Comparison of ENCODE assay signal across 2 cellular contexts in genomic region chr7:98281757-98282652, GRCh38.
TF ChIP-seq lines count a peak whose summit lies in the region.

No MANE protein-coding gene starts in this region.

TF ChIP-seq in K562, 482 proteins besides CTCF, POLR2A, EP300 and RAD21:
- peak; percentile 54; the same call in 1 of the 2 replicates for TF ChIP-seq POLR2G (IDR thresholded peaks at IDR 0.05; ENCODE audit: low read depth, low read length)
- no peak for TF ChIP-seq NR2C2 (CRISPR knock-in tag; IDR thresholded peaks at IDR 0.05)
- TF ChIP-seq NR2C2 (tag; IDR thresholded peaks at IDR 0.05): 0 out of 2 replicates have a peak, but pooled peaks have one; percentile 9
- 0 out of 2 replicates have a peak, but pooled peaks have one; percentile 17 for TF ChIP-seq EP400 (IDR thresholded peaks at IDR 0.05)
- peak; percentile 35; the same call in 1 of the 2 replicates for TF ChIP-seq ZFX (CRISPR knock-in tag; IDR thresholded peaks at IDR 0.05)
- TF ChIP-seq CREB3L1 (IDR thresholded peaks at IDR 0.05; ENCODE audit: borderline replicate concordance, low read depth): no peak
- no peak for TF ChIP-seq ZNF76 (CRISPR knock-in tag; IDR thresholded peaks at IDR 0.05; ENCODE audit: borderline replicate concordance)
- TF ChIP-seq PCBP1 (IDR thresholded peaks at IDR 0.05; ENCODE audit: low read depth, low read length, poor library complexity, severe bottlenecking): no peak
- 0 out of 2 replicates have a peak, but pooled peaks have one; percentile 21 for TF ChIP-seq ZBTB40 (IDR thresholded peaks at IDR 0.05)
- no peak for TF ChIP-seq ZBTB40 (CRISPR knock-in tag; IDR thresholded peaks at IDR 0.05)
- TF ChIP-seq RBFOX2 (IDR thresholded peaks at IDR 0.05; ENCODE audit: low read depth, low read length): peak; percentile 60
- TF ChIP-seq ZNF639 (CRISPR knock-in tag; conservative IDR thresholded peaks at IDR 0.05 in 1 of 2, IDR thresholded peaks at IDR 0.05 in 1 of 2): 0 out of 4 replicates have a peak, but pooled peaks of 1 of the 2 experiments have one; percentile 6
- TF ChIP-seq TAF1 (IDR thresholded peaks at IDR 0.05; ENCODE audit: control insufficient read depth, extremely low read depth, insufficient read depth, low read length, severe bottlenecking): peak; percentile 3
- peak; percentile 30; the same call in 1 of the 2 replicates for TF ChIP-seq PHF8 (IDR thresholded peaks at IDR 0.05; ENCODE audit: borderline replicate concordance, low read length)
TF ChIP-seq in K562: peak in this region for 9.

TF ChIP-seq in HepG2, 621 proteins besides CTCF, POLR2A, EP300 and RAD21 (continues in another document):
- TF ChIP-seq ZNF232 (CRISPR knock-in tag; IDR thresholded peaks at IDR 0.05; ENCODE audit: borderline replicate concordance): 0 out of 2 replicates have a peak, but pooled peaks have one; percentile 44
- no peak for TF ChIP-seq ZNF724P (CRISPR knock-in tag; IDR thresholded peaks at IDR 0.05; ENCODE audit: borderline replicate concordance)
- TF ChIP-seq ZFY (CRISPR knock-in tag; IDR thresholded peaks at IDR 0.05): peak; percentile 39; the same call in 1 of the 2 replicates
- TF ChIP-seq ZNF615 (CRISPR knock-in tag; IDR thresholded peaks at IDR 0.05; ENCODE audit: borderline replicate concordance): no peak
- TF ChIP-seq KDM6A (CRISPR knock-in tag; IDR thresholded peaks at IDR 0.05; ENCODE audit: low read depth): no peak
- TF ChIP-seq MAZ (IDR thresholded peaks at IDR 0.05; ENCODE audit: borderline replicate concordance, low read depth, low read length): no peak
- TF ChIP-seq MAZ (CRISPR knock-in tag; IDR thresholded peaks at IDR 0.05; ENCODE audit: low read depth): peak; percentile 19
- TF ChIP-seq ZNF280D (CRISPR knock-in tag; IDR thresholded peaks at IDR 0.05): 0 out of 2 replicates have a peak, but pooled peaks have one; percentile 26
- peak; percentile 11; the same call in 1 of the 2 replicates for TF ChIP-seq GABPB1 (CRISPR knock-in tag; IDR thresholded peaks at IDR 0.05)
- TF ChIP-seq NFKB2 (CRISPR knock-in tag; IDR thresholded peaks at IDR 0.05; ENCODE audit: borderline replicate concordance): peak; percentile 51; the same call in 1 of the 2 replicates
- TF ChIP-seq ZNF333 (CRISPR knock-in tag; IDR thresholded peaks at IDR 0.05; ENCODE audit: borderline replicate concordance): no peak
- peak; percentile 22 for TF ChIP-seq HNRNPLL (IDR thresholded peaks at IDR 0.05; ENCODE audit: low read depth, low read length, poor library complexity, severe bottlenecking)
- TF ChIP-seq ZSCAN12 (CRISPR knock-in tag; IDR thresholded peaks at IDR 0.05): no peak
- no peak for TF ChIP-seq PHF21A (CRISPR knock-in tag; IDR thresholded peaks at IDR 0.05)
- TF ChIP-seq RBFOX2 (IDR thresholded peaks at IDR 0.05; ENCODE audit: low read depth, low read length): peak; percentile 68
- peak; percentile 61 for TF ChIP-seq AGO1 (IDR thresholded peaks at IDR 0.05; ENCODE audit: low read depth, low read length, poor library complexity, severe bottlenecking)
- 0 out of 2 replicates have a peak, but pooled peaks have one; percentile 17 for TF ChIP-seq KLF6 (CRISPR knock-in tag; IDR thresholded peaks at IDR 0.05)
- TF ChIP-seq UBTF (CRISPR knock-in tag; IDR thresholded peaks at IDR 0.05): peak; percentile 53
- TF ChIP-seq ZNF121 (CRISPR knock-in tag; IDR thresholded peaks at IDR 0.05): peak; percentile 68
- 0 out of 2 replicates have a peak, but pooled peaks have one; percentile 23 for TF ChIP-seq ZGPAT (CRISPR knock-in tag; IDR thresholded peaks at IDR 0.05)
- no peak for TF ChIP-seq GPBP1L1 (CRISPR knock-in tag; IDR thresholded peaks at IDR 0.05)
- TF ChIP-seq KDM5B (CRISPR knock-in tag; IDR thresholded peaks at IDR 0.05; ENCODE audit: borderline replicate concordance): peak; percentile 29; the same call in 1 of the 2 replicates
- TF ChIP-seq ARID4A (CRISPR knock-in tag; IDR thresholded peaks at IDR 0.05; ENCODE audit: borderline replicate concordance): 0 out of 2 replicates have a peak, but pooled peaks have one; percentile 26
- TF ChIP-seq YEATS4 (CRISPR knock-in tag; IDR thresholded peaks at IDR 0.05; ENCODE audit: borderline replicate concordance): 0 out of 2 replicates have a peak, but pooled peaks have one; percentile 49
- 0 out of 2 replicates have a peak, but pooled peaks have one; percentile 42 for TF ChIP-seq FOXC1 (CRISPR knock-in tag; IDR thresholded peaks at IDR 0.05; ENCODE audit: borderline replicate concordance)
- peak; percentile 74 for TF ChIP-seq AGO2 (optimal IDR thresholded peaks at IDR 0.05; ENCODE audit: low read depth, low read length)
- peak; percentile 70 for TF ChIP-seq ZNF687 (CRISPR knock-in tag; IDR thresholded peaks at IDR 0.05)
- no peak for TF ChIP-seq BORCS8-MEF2B (CRISPR knock-in tag; IDR thresholded peaks at IDR 0.05)
- TF ChIP-seq ZNF317 (CRISPR knock-in tag; IDR thresholded peaks at IDR 0.05): no peak
- TF ChIP-seq ZNF605 (CRISPR knock-in tag; IDR thresholded peaks at IDR 0.05): peak; percentile 32; the same call in 1 of the 2 replicates
- TF ChIP-seq PATZ1 (CRISPR knock-in tag; IDR thresholded peaks at IDR 0.05): peak; percentile 41; the same call in 1 of the 2 replicates
- peak; percentile 52; the same call in 1 of the 2 replicates for TF ChIP-seq PHF8 (CRISPR knock-in tag; IDR thresholded peaks at IDR 0.05)
